In the genomic region with DNA sequence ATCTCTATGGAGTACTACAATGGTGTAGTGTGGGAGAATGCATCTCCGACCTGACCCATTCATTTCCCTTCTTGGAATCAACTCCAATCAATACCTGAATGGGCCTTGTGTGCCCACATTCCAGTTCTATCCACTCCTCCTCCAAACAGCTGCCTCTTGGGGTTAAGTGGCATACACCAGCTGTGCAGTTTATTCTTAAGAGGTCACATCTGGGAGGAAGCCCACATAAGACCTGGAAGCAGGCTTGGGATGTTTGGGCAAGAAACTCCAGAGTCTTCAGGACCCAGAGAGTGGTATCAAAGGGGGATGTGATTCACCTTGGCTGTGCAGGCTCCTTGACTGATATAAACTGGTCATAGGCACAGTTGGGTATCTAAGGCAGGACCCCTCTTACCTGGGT, we compare ENCODE assay signal across 17 cellular contexts. TPM values are rescaled to one million over a fixed set of nuclear protein-coding genes. Genes with fewer than 3 reads are reported as not detected.
DNase-seq lines count a peak whose midpoint lies in the region; ATAC-seq and TF ChIP-seq lines count a peak whose summit lies in the region.
"Had no signal": no experiment of that assay in that cellular context is flagged by ENCODE, and none has a peak within 500 bp of the region (broad histone marks: within the 10 kb centered on the region; RNA-seq: fewer than 3 reads in every experiment).

No MANE protein-coding gene starts in this region.

- H3K27ac ChIP-seq in Panc1 (ENCODE audit: low read length) (peak overlapping the region; percentile 83), epithelial cell of prostate (peak overlapping the region; percentile 48), smooth muscle cell (ENCODE audit: low read depth) (peak overlapping the region; percentile 91), vagina (no peak overlapping the region)

- peaks cover 12% of the 10 kb centered on the region for H3K9me3 Mint-ChIP-seq in Caco-2 (ENCODE audit: unreplicated experiment)
- H3K9me3 Mint-ChIP-seq in activated naive CD4-positive, alpha-beta T cell treated with anti-CD3 and anti-CD28 coated beads, Interleukin-2, amount 10 ng/mL, durations not matched to agents 7 days and 5 days, result no peaks in the 10 kb centered on the region
- H3K9me3 Mint-ChIP-seq: CD8-positive, alpha-beta T cell had no signal

- H3K79me2 ChIP-seq in smooth muscle cell (ENCODE audit: low read depth), result no peaks in the 10 kb centered on the region

- no peak overlapping the region for H3K4me3 Mint-ChIP-seq in Caco-2 (ENCODE audit: unreplicated experiment)
- H3K4me3 Mint-ChIP-seq in activated naive CD4-positive, alpha-beta T cell treated with anti-CD3 and anti-CD28 coated beads, Interleukin-2, amount 10 ng/mL, durations not matched to agents 7 days and 5 days, result no peak overlapping the region
- H3K4me3 Mint-ChIP-seq: CD8-positive, alpha-beta T cell had no signal

- H3K27me3 ChIP-seq in Caco-2 (replicated peaks; ENCODE audit: control insufficient read depth, insufficient read depth, low read length), result no peaks in the 10 kb centered on the region
- H3K27me3 ChIP-seq in Panc1 (ENCODE audit: control insufficient read depth, insufficient read depth, low read length), result no peaks in the 10 kb centered on the region
- no peaks in the 10 kb centered on the region for H3K27me3 ChIP-seq in smooth muscle cell (ENCODE audit: low read depth)
- no peaks in the 10 kb centered on the region for H3K27me3 ChIP-seq in vagina
- H3K27me3 ChIP-seq: BE2C had no signal

- TF ChIP-seq CTCF in Caco-2 (IDR thresholded peaks at IDR 0.05; ENCODE audit: insufficient read depth in 1 of 2, low read depth in 1 of 2, low read length in 1 of 2, severe bottlenecking in 1 of 2, unreplicated experiment in 1 of 2), result no peak
- TF ChIP-seq CTCF in Panc1 (IDR thresholded peaks at IDR 0.05), result no peak
- TF ChIP-seq CTCF in smooth muscle cell (IDR thresholded peaks at IDR 0.05; ENCODE audit: borderline replicate concordance, insufficient read depth, poor library complexity, severe bottlenecking), result no peak
- TF ChIP-seq CTCF in vagina (IDR thresholded peaks at IDR 0.05), result no peak

- CTCF ChIA-PET in Caco-2 (lab: Charles Lee) (no interaction called here), Panc1 (lab: Charles Lee) (no interaction called here)
- CTCF ChIA-PET in activated naive CD4-positive, alpha-beta T cell treated with anti-CD3 and anti-CD28 coated beads, Interleukin-2, amount 10 ng/mL, durations not matched to agents 7 days and 5 days (lab: Charles Lee), result no interaction called here

- H2AFZ ChIP-seq in smooth muscle cell (ENCODE audit: low read depth), result no peak overlapping the region

- peaks cover 33% of the 10 kb centered on the region for H3K4me1 Mint-ChIP-seq in Caco-2 (ENCODE audit: low read depth, unreplicated experiment)
- H3K4me1 Mint-ChIP-seq in activated naive CD4-positive, alpha-beta T cell treated with anti-CD3 and anti-CD28 coated beads, Interleukin-2, amount 10 ng/mL, durations not matched to agents 7 days and 5 days, result no peaks in the 10 kb centered on the region

- 0 out of 2 replicates have a peak, but pooled peaks cover 4% of the 10 kb centered on the region for H3K9me3 ChIP-seq in Caco-2
- H3K9me3 ChIP-seq in Panc1 (ENCODE audit: control insufficient read depth, insufficient read depth, low read depth, low read length), result peaks cover 3% of the 10 kb centered on the region; the same call in 1 of the 2 replicates
- no peaks in the 10 kb centered on the region for H3K9me3 ChIP-seq in smooth muscle cell (replicated peaks; ENCODE audit: low read depth)
- H3K9me3 ChIP-seq in vagina, result no peaks in the 10 kb centered on the region
- H3K9me3 ChIP-seq: BE2C, HAP-1 had no signal

- TF ChIP-seq POLR2A in vagina (IDR thresholded peaks at IDR 0.05), result no peak

- intact Hi-C loops in Caco-2 (cut with micrococcal nuclease; ENCODE audit: unreplicated experiment), result loop anchor here (5.0 kb wide), 1 partner anchor 99 kb away; no protein-coding TSS in a partner anchor
- intact Hi-C loops in Panc1 (cut with micrococcal nuclease; ENCODE audit: unreplicated experiment), result loop anchor here (5.0 kb wide), 1 partner anchor 139 kb away; no protein-coding TSS in a partner anchor
- intact Hi-C loops in vagina (cut with DNase I), result no loop called here

- H3K4me3 ChIP-seq in Caco-2 (ENCODE audit: low read depth, low read length), result no peak overlapping the region
- H3K4me3 ChIP-seq in Panc1 (ENCODE audit: low read depth in 2 of 2, low read length in 2 of 2), result no peak overlapping the region
- H3K4me3 ChIP-seq in smooth muscle cell, result no peak overlapping the region
- no peak overlapping the region for H3K4me3 ChIP-seq in vagina
- H3K4me3 ChIP-seq: HAP-1 had no signal

- no peak for ATAC-seq in Panc1
- ATAC-seq: CD8-positive, alpha-beta T cell had no signal

- H3K9ac ChIP-seq in smooth muscle cell (ENCODE audit: low read depth), result no peak overlapping the region

- peaks cover 7% of the 10 kb centered on the region for H3F3A ChIP-seq in smooth muscle cell (ENCODE audit: low read depth)

- H3K27ac Mint-ChIP-seq in Caco-2 (ENCODE audit: unreplicated experiment), result peak overlapping the region; percentile 69
- no peak overlapping the region for H3K27ac Mint-ChIP-seq in activated naive CD4-positive, alpha-beta T cell treated with anti-CD3 and anti-CD28 coated beads, Interleukin-2, amount 10 ng/mL, durations not matched to agents 7 days and 5 days
- H3K27ac Mint-ChIP-seq: CD8-positive, alpha-beta T cell had no signal

- WGBS in smooth muscle cell (ENCODE audit: low lambda C conversion rate), result 100% methylated on average over 1 of the region's 1 CpG

- H3K36me3 Mint-ChIP-seq in Caco-2 (ENCODE audit: insufficient read depth, unreplicated experiment), result no peaks in the 10 kb centered on the region
- no peaks in the 10 kb centered on the region for H3K36me3 Mint-ChIP-seq in activated naive CD4-positive, alpha-beta T cell treated with anti-CD3 and anti-CD28 coated beads, Interleukin-2, amount 10 ng/mL, durations not matched to agents 7 days and 5 days
- H3K36me3 Mint-ChIP-seq: CD8-positive, alpha-beta T cell had no signal

- BruUV-seq in Caco-2 (replicated peaks; lab: Mats Ljungman, UMichigan) (no TSS peak), Panc1 (replicated peaks; lab: Mats Ljungman, UMichigan) (no TSS peak)

- H3K27me3 Mint-ChIP-seq in Caco-2 (ENCODE audit: insufficient read depth, unreplicated experiment), result no peaks in the 10 kb centered on the region
- H3K27me3 Mint-ChIP-seq in activated naive CD4-positive, alpha-beta T cell treated with anti-CD3 and anti-CD28 coated beads, Interleukin-2, amount 10 ng/mL, durations not matched to agents 7 days and 5 days, result peaks cover 7% of the 10 kb centered on the region

- H3K4me2 ChIP-seq in smooth muscle cell, result no peak overlapping the region

- POLR2A ChIA-PET in Caco-2 (lab: Charles Lee), result no interaction called here
- POLR2A ChIA-PET in Panc1 (lab: Charles Lee), result no interaction called here

- no peak for DNase-seq in Caco-2
- no peak for DNase-seq in Panc1 (ENCODE audit: low read depth, low spot score)
- DNase-seq in epithelial cell of prostate (ENCODE audit: low read depth, low spot score), result no peak
- no peak for DNase-seq in smooth muscle cell (lab: John Stamatoyannopoulos, UW; ENCODE audit: unreplicated experiment)
- DNase-seq in activated naive CD4-positive, alpha-beta T cell treated with anti-CD3 and anti-CD28 coated beads, Interleukin-2, amount 10 ng/mL, durations not matched to agents 7 days and 5 days, result no peak
- DNase-seq in cerebellum (ENCODE audit: low spot score), result no peak
- no peak for DNase-seq in vagina (ENCODE audit: extremely low spot score in 2 of 2)
- DNase-seq: ACHN; BE2C; CD8-positive, alpha-beta T cell; Kasumi-1; NCI-H1930; NCI-H2171 treated with DMSO at 0.1 percent for 48 hours; NCI-H774; SHP77 treated with DMSO at 0.1 percent for 48 hours had no signal

- in situ Hi-C loops in Panc1 (cut with HindIII; ENCODE audit: low pct_unique_long_range_greater_than_20kb, low sequenced_read_pairs), result no loop called here

- H3K4me1 ChIP-seq in Caco-2 (peaks cover 42% of the 10 kb centered on the region), Panc1 (ENCODE audit: control insufficient read depth, insufficient read depth, low read length) (peaks cover 11% of the 10 kb centered on the region; the same call in 1 of the 2 replicates), smooth muscle cell (ENCODE audit: low read depth) (peaks cover 8% of the 10 kb centered on the region), vagina (no peaks in the 10 kb centered on the region)
- H3K4me1 ChIP-seq: HAP-1 had no signal

- no peaks in the 10 kb centered on the region for H3K36me3 ChIP-seq in Caco-2 (ENCODE audit: control insufficient read depth, insufficient read depth, low read length)
- H3K36me3 ChIP-seq in Panc1 (ENCODE audit: control insufficient read depth, insufficient read depth, low read length), result no peaks in the 10 kb centered on the region
- no peaks in the 10 kb centered on the region for H3K36me3 ChIP-seq in smooth muscle cell (ENCODE audit: low read depth)
- H3K36me3 ChIP-seq in vagina, result no peaks in the 10 kb centered on the region
- H3K36me3 ChIP-seq: BE2C, HAP-1 had no signal

- H4K20me1 ChIP-seq in smooth muscle cell (ENCODE audit: low read depth), result no peaks in the 10 kb centered on the region

RNA-seq across cellular contexts. Expression of gene ACTBL2, which starts 46.0 kb away (rescaled TPM):
- total RNA-seq in Caco-2 (2022) (not detected in 2 replicates), Panc1 (2021; ENCODE audit: unreplicated experiment) (not detected), smooth muscle cell (3.6 and 6.9 TPM in 2 replicates), cerebellum (not detected), vagina (not detected)
- polyA plus RNA-seq in Panc1 (2012; ENCODE audit: insufficient read length), result not detected
- 1.3 and 3.2 TPM in 2 replicates for polyA plus RNA-seq in smooth muscle cell
- total RNA-seq: CD8-positive, alpha-beta T cell; NCI-H460 had no signal
